ENCODE assay signal across 25 cellular contexts in genomic region chr1:164760585-164760968, GRCh38.
A peak's percentile ranks its signal among the peaks of the same experiment; 100 is the strongest.
DNase-seq lines count a peak whose midpoint lies in the region; ATAC-seq and TF ChIP-seq lines count a peak whose summit lies in the region.
"Had no signal": no experiment of that assay in that cellular context is flagged by ENCODE, and none has a peak within 500 bp of the region (broad histone marks: within the 10 kb centered on the region; RNA-seq: fewer than 3 reads in every experiment).

No MANE protein-coding gene starts in this region.

- peak overlapping the region; percentile 70 for H3K4me3 Mint-ChIP-seq in HFFc6
- H3K4me3 Mint-ChIP-seq: activated T-helper 17 cell treated with anti-CD3 and anti-CD28 coated beads, Interleukin-2, amount 50 U/mL, for 72 hours; central memory CD8-positive, alpha-beta T cell; T-cell had no signal

- peaks cover 72% of the 10 kb centered on the region for H3K4me1 Mint-ChIP-seq in HFFc6 (ENCODE audit: low read depth)
- H3K4me1 Mint-ChIP-seq: activated T-helper 17 cell treated with anti-CD3 and anti-CD28 coated beads, Interleukin-2, amount 50 U/mL, for 72 hours; central memory CD8-positive, alpha-beta T cell; T-cell had no signal

- H3K27me3 Mint-ChIP-seq in HFFc6 (ENCODE audit: insufficient read depth) = no peaks in the 10 kb centered on the region
- H3K27me3 Mint-ChIP-seq: activated T-helper 17 cell treated with anti-CD3 and anti-CD28 coated beads, Interleukin-2, amount 50 U/mL, for 72 hours; central memory CD8-positive, alpha-beta T cell; progenitor cell of endocrine pancreas; T-cell had no signal

- H3K36me3 Mint-ChIP-seq in HFFc6 (ENCODE audit: low read depth) = peaks cover 16% of the 10 kb centered on the region
- H3K36me3 Mint-ChIP-seq: activated naive CD4-positive, alpha-beta T cell treated with anti-CD3 and anti-CD28 coated beads, Interleukin-2, amount 50 U/mL, for 72 hours; T-cell had no signal

- no peak for TF ChIP-seq POLR2A in esophagus squamous epithelium (IDR thresholded peaks at IDR 0.05)

- TF ChIP-seq CTCF in HFFc6 (IDR thresholded peaks at IDR 0.05) = no peak
- no peak for TF ChIP-seq CTCF in esophagus squamous epithelium (IDR thresholded peaks at IDR 0.05)
- TF ChIP-seq CTCF in omental fat pad (IDR thresholded peaks at IDR 0.05) = no peak

- peak overlapping the region; percentile 79 for H3K27ac Mint-ChIP-seq in HFFc6
- H3K27ac Mint-ChIP-seq: activated naive CD4-positive, alpha-beta T cell treated with anti-CD3 and anti-CD28 coated beads, Interleukin-2, amount 50 U/mL, for 72 hours; activated T-helper 17 cell treated with anti-CD3 and anti-CD28 coated beads, Interleukin-2, amount 50 U/mL, for 72 hours; T-cell had no signal

- peaks cover 0 to 24% (median 5%) of the 10 kb centered on the region in 3 donors for H3K4me1 ChIP-seq in esophagus squamous epithelium

- H3K9me3 Mint-ChIP-seq in HFFc6 = peaks cover 6% of the 10 kb centered on the region
- H3K9me3 Mint-ChIP-seq: central memory CD8-positive, alpha-beta T cell had no signal

- no peaks in the 10 kb centered on the region for H3K36me3 ChIP-seq in esophagus squamous epithelium
- H3K36me3 ChIP-seq: ascending aorta, MG63 had no signal

- 43 to 67% methylated on average over 5 of the region's 5 CpGs for WGBS in esophagus squamous epithelium, 2 donors

- no peaks in the 10 kb centered on the region for H3K9me3 ChIP-seq in esophagus squamous epithelium
- H3K9me3 ChIP-seq: ascending aorta, MG63 had no signal

- H3K27me3 ChIP-seq in esophagus squamous epithelium = no peaks in the 10 kb centered on the region
- H3K27me3 ChIP-seq: ascending aorta, MG63 had no signal

- intact Hi-C loops in esophagus squamous epithelium (cut with DNase I) = no loop called here

- ATAC-seq in omental fat pad (ENCODE audit: low FRiP score) = peak; percentile 29
- ATAC-seq in GM21576 (IDR thresholded peaks at IDR 0.05; ENCODE audit: unreplicated experiment) = no peak
- ATAC-seq: activated naive CD4-positive, alpha-beta T cell treated with anti-CD3 and anti-CD28 coated beads, Interleukin-2, amount 50 U/mL, for 72 hours; activated T-helper 17 cell treated with anti-CD3 and anti-CD28 coated beads, Interleukin-2, amount 50 U/mL, for 72 hours; T-cell had no signal

- H3K27ac ChIP-seq in esophagus squamous epithelium = peak overlapping the region in 3 of 4 donors; percentile 47 to 65 (median 61)
- H3K27ac ChIP-seq: ascending aorta, C4-2B, PC-9 had no signal

- H3K4me3 ChIP-seq in esophagus squamous epithelium = no peak overlapping the region
- H3K4me3 ChIP-seq: ascending aorta, lung, MG63, PC-9 had no signal

- DNase-seq in AG08395 (ENCODE audit: low spot score) = peak; percentile 58
- DNase-seq in HFFc6 = no peak
- DNase-seq in esophagus squamous epithelium (lab: John Stamatoyannopoulos, UW) = no peak
- DNase-seq in omental fat pad (ENCODE audit: low spot score) = no peak
- DNase-seq in inferior parietal cortex (ENCODE audit: extremely low spot score) = no peak
- no peak for DNase-seq in activated gamma-delta T cell treated with Interleukin-2 at 50 U/mL for 16 hours
- DNase-seq in HuH-7 (ENCODE audit: low spot score) = no peak
- DNase-seq: ACHN; activated CD4-positive, alpha-beta T cell treated with anti-CD3 and anti-CD28 coated beads, Interleukin-2, amount 50 U/mL, for 48 hours; activated CD8-positive, alpha-beta memory T cell treated with anti-CD3 and anti-CD28 coated beads, Interleukin-2, amount 50 U/mL, for 48 hours; kidney; MG63; NCI-H1417; NCI-H510A; PC-9; substantia nigra; T-cell had no signal
